Comparison of ENCODE assay signal across 1 cellular context in the genomic region with DNA sequence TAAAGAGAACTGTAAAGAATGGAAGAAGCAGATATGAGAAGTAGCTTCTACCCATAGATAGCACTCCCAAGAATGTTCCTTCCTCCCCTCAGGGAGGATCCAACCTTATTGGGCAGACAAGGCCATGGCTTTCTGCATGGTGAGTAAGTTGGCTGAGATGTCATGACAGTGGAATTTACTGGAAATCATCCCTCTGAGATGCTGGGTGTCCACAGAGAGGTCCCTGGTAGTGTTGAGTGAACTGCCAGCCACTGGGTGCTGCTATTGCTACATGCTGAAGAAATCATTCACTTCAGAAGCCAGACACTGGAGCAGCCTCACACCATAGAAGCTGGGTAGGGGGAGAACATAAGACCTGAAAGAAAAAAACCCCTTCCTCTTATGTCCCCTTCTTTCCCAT.
TF ChIP-seq lines count a peak whose summit lies in the region.

No MANE protein-coding gene starts in this region.

TF ChIP-seq in HCT116, 20 proteins besides CTCF, POLR2A, EP300 and RAD21 (continued from another document):
- TF ChIP-seq, protein P1, sequence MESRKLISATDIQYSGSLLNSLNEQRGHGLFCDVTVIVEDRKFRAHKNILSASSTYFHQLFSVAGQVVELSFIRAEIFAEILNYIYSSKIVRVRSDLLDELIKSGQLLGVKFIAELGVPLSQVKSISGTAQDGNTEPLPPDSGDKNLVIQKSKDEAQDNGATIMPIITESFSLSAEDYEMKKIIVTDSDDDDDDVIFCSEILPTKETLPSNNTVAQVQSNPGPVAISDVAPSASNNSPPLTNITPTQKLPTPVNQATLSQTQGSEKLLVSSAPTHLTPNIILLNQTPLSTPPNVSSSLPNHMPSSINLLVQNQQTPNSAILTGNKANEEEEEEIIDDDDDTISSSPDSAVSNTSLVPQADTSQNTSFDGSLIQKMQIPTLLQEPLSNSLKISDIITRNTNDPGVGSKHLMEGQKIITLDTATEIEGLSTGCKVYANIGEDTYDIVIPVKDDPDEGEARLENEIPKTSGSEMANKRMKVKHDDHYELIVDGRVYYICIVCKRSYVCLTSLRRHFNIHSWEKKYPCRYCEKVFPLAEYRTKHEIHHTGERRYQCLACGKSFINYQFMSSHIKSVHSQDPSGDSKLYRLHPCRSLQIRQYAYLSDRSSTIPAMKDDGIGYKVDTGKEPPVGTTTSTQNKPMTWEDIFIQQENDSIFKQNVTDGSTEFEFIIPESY (IDR thresholded peaks at IDR 0.05; ENCODE audit: extremely low read depth, insufficient replicate concordance, low read length), result no peak
- TF ChIP-seq ZFX (IDR thresholded peaks at IDR 0.05), result no peak
- no peak for TF ChIP-seq ZNF274 (IDR thresholded peaks at IDR 0.05; ENCODE audit: low read depth, low read length)
